Comparison of ENCODE assay signal across 29 cellular contexts in genomic region chr17:47237841-47238240, GRCh38. TPM values are rescaled to one million over a fixed set of nuclear protein-coding genes. Genes with fewer than 3 reads are reported as not detected.
"Had no signal": no experiment of that assay in that cellular context is flagged by ENCODE, and none has a peak within 500 bp of the region (broad histone marks: within the 10 kb centered on the region; RNA-seq: fewer than 3 reads in every experiment).

No MANE protein-coding gene starts in this region.

- H3K36me3 ChIP-seq: esophagus muscularis mucosa, gastroesophageal sphincter had no signal

- H3K27me3 Mint-ChIP-seq: activated naive CD8-positive, alpha-beta T cell; activated T-cell treated with anti-CD3 and anti-CD28 coated beads, Interleukin-2, amount 50 U/mL, for 24 hours; effector memory CD8-positive, alpha-beta T cell had no signal

- H3K27ac Mint-ChIP-seq: activated CD4-positive, alpha-beta memory T cell treated with anti-CD3 and anti-CD28 coated beads, Interleukin-2, amount 10 ng/mL, durations not matched to agents 7 days and 5 days; activated CD4-positive, alpha-beta T cell treated with anti-CD3 and anti-CD28 coated beads for 36 hours; activated CD4-positive, alpha-beta T cell treated with anti-CD3 and anti-CD28 coated beads, Interleukin-2, amount 10 ng/mL, durations not matched to agents 7 days and 5 days; activated naive CD8-positive, alpha-beta T cell; activated T-cell treated with anti-CD3 and anti-CD28 coated beads, Interleukin-2, amount 50 U/mL, for 24 hours; activated T-cell treated with anti-CD3 and anti-CD28 coated beads, Interleukin-2, amount 50 U/mL, for 72 hours; effector memory CD8-positive, alpha-beta T cell had no signal

- DNase-seq: activated CD4-positive, alpha-beta memory T cell treated with anti-CD3 and anti-CD28 coated beads, Interleukin-2, amount 10 ng/mL, durations not matched to agents 7 days and 5 days; activated CD4-positive, alpha-beta T cell treated with anti-CD3 and anti-CD28 coated beads for 36 hours; activated CD4-positive, alpha-beta T cell treated with anti-CD3 and anti-CD28 coated beads, Interleukin-2, amount 10 ng/mL, durations not matched to agents 7 days and 5 days; activated CD4-positive, alpha-beta T cell treated with anti-CD3 and anti-CD28 coated beads, Interleukin-2, amount 50 U/mL, for 4 hours; activated CD4-positive, CD25-positive, alpha-beta regulatory T cell; activated CD4-positive, CD25-positive, alpha-beta regulatory T cell treated with anti-CD3 and anti-CD28 coated beads, Interleukin-2, amount 50 U/mL, for 72 hours; activated CD8-positive, alpha-beta memory T cell treated with anti-CD3 and anti-CD28 coated beads, Interleukin-2, amount 50 U/mL, for 48 hours; activated gamma-delta T cell; activated naive CD4-positive, alpha-beta T cell treated with anti-CD3 and anti-CD28 coated beads, Interleukin-2, amount 50 U/mL, for 16 hours; activated naive CD4-positive, alpha-beta T cell treated with Interleukin-2 at 50 U/mL for 16 hours; activated T-cell treated with anti-CD3 and anti-CD28 coated beads for 4 hours; activated T-cell treated with anti-CD3 and anti-CD28 coated beads, Interleukin-2, amount 50 U/mL, for 24 hours; activated T-cell treated with anti-CD3 and anti-CD28 coated beads, Interleukin-2, amount 50 U/mL, for 72 hours; amniotic stem cell; anterior cingulate cortex; body of pancreas; caudate nucleus; cortex of kidney; dermis blood vessel endothelial cell; effector CD4-positive, alpha-beta T cell; effector memory CD8-positive, alpha-beta T cell; erythroblast; foreskin melanocyte; T-helper 2 cell had no signal

- H3K4me1 ChIP-seq: body of pancreas had no signal

- H3K4me3 Mint-ChIP-seq: activated CD4-positive, alpha-beta memory T cell treated with anti-CD3 and anti-CD28 coated beads, Interleukin-2, amount 10 ng/mL, durations not matched to agents 7 days and 5 days; activated CD4-positive, alpha-beta T cell treated with anti-CD3 and anti-CD28 coated beads for 36 hours; activated CD4-positive, alpha-beta T cell treated with anti-CD3 and anti-CD28 coated beads, Interleukin-2, amount 10 ng/mL, durations not matched to agents 7 days and 5 days; activated naive CD8-positive, alpha-beta T cell; activated T-cell treated with anti-CD3 and anti-CD28 coated beads, Interleukin-2, amount 50 U/mL, for 24 hours; activated T-cell treated with anti-CD3 and anti-CD28 coated beads, Interleukin-2, amount 50 U/mL, for 72 hours; effector memory CD8-positive, alpha-beta T cell had no signal

- H3K27ac ChIP-seq: body of pancreas had no signal

- H3K9me3 Mint-ChIP-seq: activated CD4-positive, alpha-beta memory T cell treated with anti-CD3 and anti-CD28 coated beads, Interleukin-2, amount 10 ng/mL, durations not matched to agents 7 days and 5 days; activated T-cell treated with anti-CD3 and anti-CD28 coated beads, Interleukin-2, amount 50 U/mL, for 24 hours; activated T-cell treated with anti-CD3 and anti-CD28 coated beads, Interleukin-2, amount 50 U/mL, for 72 hours; effector memory CD8-positive, alpha-beta T cell had no signal

- H3K4me3 ChIP-seq: body of pancreas, esophagus muscularis mucosa, gastroesophageal sphincter had no signal

- H3K27me3 ChIP-seq: body of pancreas, esophagus muscularis mucosa, gastroesophageal sphincter had no signal

- H3K36me3 Mint-ChIP-seq: activated naive CD8-positive, alpha-beta T cell had no signal

- ATAC-seq: activated CD4-positive, alpha-beta T cell treated with anti-CD3 and anti-CD28 coated beads for 36 hours; activated T-cell treated with anti-CD3 and anti-CD28 coated beads, Interleukin-2, amount 50 U/mL, for 72 hours; body of pancreas; effector memory CD8-positive, alpha-beta T cell; gastroesophageal sphincter had no signal

- H3K9me3 ChIP-seq: body of pancreas, esophagus muscularis mucosa, gastroesophageal sphincter had no signal

RNA-seq across cellular contexts. Expression of gene ITGB3, which starts 15.8 kb away (rescaled TPM):
- total RNA-seq: activated T-cell treated with anti-CD3 and anti-CD28 coated beads, Interleukin-2, amount 50 U/mL, for 72 hours had no signal

RNA-seq across cellular contexts. Expression of gene MYL4, which starts 28.7 kb away (rescaled TPM):
- total RNA-seq: activated CD4-positive, alpha-beta memory T cell treated with anti-CD3 and anti-CD28 coated beads, Interleukin-2, amount 10 ng/mL, durations not matched to agents 7 days and 5 days; activated CD4-positive, alpha-beta T cell treated with anti-CD3 and anti-CD28 coated beads for 36 hours; activated CD4-positive, alpha-beta T cell treated with anti-CD3 and anti-CD28 coated beads, Interleukin-2, amount 10 ng/mL, durations not matched to agents 7 days and 5 days; activated T-cell treated with anti-CD3 and anti-CD28 coated beads, Interleukin-2, amount 50 U/mL, for 72 hours; body of pancreas; fibroblast of lung; fibroblast of villous mesenchyme had no signal
